In the genomic region with DNA sequence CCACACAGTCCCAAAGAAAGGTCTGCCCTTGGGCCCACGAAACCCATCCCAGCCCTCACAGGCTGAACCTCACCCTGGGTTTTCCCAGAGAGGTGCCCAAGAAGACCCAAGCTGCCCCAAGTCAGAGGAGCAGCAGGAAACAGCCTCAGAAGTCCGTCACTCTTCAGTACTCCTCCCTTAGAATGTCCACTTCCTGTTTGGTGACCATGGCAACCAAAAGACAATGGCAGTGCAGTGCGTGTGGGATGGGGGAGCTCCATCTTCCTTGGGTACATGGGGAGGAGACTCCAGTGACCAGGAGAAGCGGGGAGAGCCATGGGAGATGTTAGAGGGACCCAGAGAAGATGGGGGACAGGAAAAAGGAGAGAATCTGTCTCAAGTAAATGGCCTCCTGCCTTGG, we compare ENCODE assay signal across 8 cellular contexts. TPM values are rescaled to one million over a fixed set of nuclear protein-coding genes. Genes with fewer than 3 reads are reported as not detected.
DNase-seq lines count a peak whose midpoint lies in the region; ATAC-seq, FAIRE-seq and TF ChIP-seq lines count a peak whose summit lies in the region.
"Had no signal": no experiment of that assay in that cellular context is flagged by ENCODE, and none has a peak within 500 bp of the region (broad histone marks: within the 10 kb centered on the region; RNA-seq: fewer than 3 reads in every experiment).

No MANE protein-coding gene starts in this region.

- FAIRE-seq in frontal cortex (lab: Jason Lieb, UNC), result no peak

- peak; percentile 30 for ATAC-seq in central memory CD8-positive, alpha-beta T cell (replicated peaks; ENCODE audit: extremely low read depth, poor library complexity, severe bottlenecking)
- peak; percentile 15 to 17 for ATAC-seq in naive B cell (ENCODE audit: low read depth in 2 of 2)

- H3K4me3 Mint-ChIP-seq in central memory CD8-positive, alpha-beta T cell, result peak overlapping the region; percentile 45
- H3K4me3 Mint-ChIP-seq in naive B cell, result no peak overlapping the region

- H3K27ac Mint-ChIP-seq in central memory CD8-positive, alpha-beta T cell (ENCODE audit: low read depth), result peak overlapping the region; percentile 95
- H3K27ac Mint-ChIP-seq in naive B cell, result peak overlapping the region; percentile 67 to 97 (median 92)

- H4K20me1 ChIP-seq in MM.1S (ENCODE audit: insufficient read depth, low read length), result peaks cover 4% of the 10 kb centered on the region; the same call in 1 of the 2 replicates

- no peaks in the 10 kb centered on the region for H3K9me3 Mint-ChIP-seq in central memory CD8-positive, alpha-beta T cell
- H3K9me3 Mint-ChIP-seq in naive B cell, result peaks cover 0 to 2% (median 0%) of the 10 kb centered on the region in 7 donors

- no peaks in the 10 kb centered on the region for H3K27me3 Mint-ChIP-seq in central memory CD8-positive, alpha-beta T cell
- H3K27me3 Mint-ChIP-seq in naive B cell, result no peaks in the 10 kb centered on the region

- peaks cover 10% of the 10 kb centered on the region; the same call in 1 of the 2 replicates for H3K36me3 ChIP-seq in MM.1S (replicated peaks; ENCODE audit: insufficient read depth, low read length)
- no peaks in the 10 kb centered on the region for H3K36me3 ChIP-seq in BE2C

- H3K4me1 ChIP-seq in MM.1S (ENCODE audit: low read length) (peaks cover 61% of the 10 kb centered on the region), BE2C (no peaks in the 10 kb centered on the region)

- H2AFZ ChIP-seq in MM.1S (ENCODE audit: low read length), result no peak overlapping the region

- peaks cover 83% of the 10 kb centered on the region for H3K79me2 ChIP-seq in MM.1S (ENCODE audit: low read length)

- H3K9me2 ChIP-seq in MM.1S (replicated peaks; ENCODE audit: insufficient read depth, low read length), result no peaks in the 10 kb centered on the region

- no peak overlapping the region for H3K9ac ChIP-seq in MM.1S (ENCODE audit: low read length)

- H3F3A ChIP-seq in MM.1S (ENCODE audit: insufficient read depth, low read length), result peaks cover 49% of the 10 kb centered on the region

- H3K4me3 ChIP-seq in MM.1S (ENCODE audit: low read length) (no peak overlapping the region), BE2C (ENCODE audit: low read depth, low read length) (no peak overlapping the region)

- H3K27me3 ChIP-seq in MM.1S (replicated peaks; ENCODE audit: insufficient read depth, low read length) (no peaks in the 10 kb centered on the region), BE2C (no peaks in the 10 kb centered on the region)

- peaks cover 64% of the 10 kb centered on the region for H3K4me1 Mint-ChIP-seq in central memory CD8-positive, alpha-beta T cell
- H3K4me1 Mint-ChIP-seq in naive B cell, result peaks cover 45 to 67% (median 48%) of the 10 kb centered on the region in 3 donors

- TF ChIP-seq CTCF in MM.1S (IDR thresholded peaks at IDR 0.05; ENCODE audit: low read length) (no peak), BE2C (IDR thresholded peaks at IDR 0.05; ENCODE audit: low read depth, low read length) (no peak)

- peak overlapping the region; percentile 29; the same call in 1 of the 2 replicates for H3K27ac ChIP-seq in MM.1S (ENCODE audit: low read length)

- H3K4me2 ChIP-seq in MM.1S (ENCODE audit: low read depth, low read length), result no peak overlapping the region

- peaks cover 63% of the 10 kb centered on the region for H3K36me3 Mint-ChIP-seq in central memory CD8-positive, alpha-beta T cell (ENCODE audit: insufficient read depth)
- peaks cover 8 to 22% of the 10 kb centered on the region in 2 donors for H3K36me3 Mint-ChIP-seq in naive B cell

- DNase-seq in DMS53 (lab: John Stamatoyannopoulos, UW) (peak; percentile 95), MM.1S (no peak), naive B cell (no peak), frontal cortex (ENCODE audit: low spot score in 2 of 2) (no peak), BE2C (no peak), retina (no peak)
- no peak for DNase-seq in central memory CD8-positive, alpha-beta T cell (ENCODE audit: low spot score in 2 of 2)
- DNase-seq: NCI-H1930 had no signal

- no peaks in the 10 kb centered on the region for H3K9me3 ChIP-seq in MM.1S (replicated peaks; ENCODE audit: insufficient read depth, low read length)
- H3K9me3 ChIP-seq in BE2C, result no peaks in the 10 kb centered on the region

RNA-seq across cellular contexts. Expression of gene SELPLG, which starts 11.3 kb away (rescaled TPM):
- 10 to 100 TPM; 28.4 to 56.4 (median 36.0) TPM for polyA plus RNA-seq in naive B cell (ENCODE audit: low read depth in 6 of 6)
- total RNA-seq in frontal cortex, result 1.2 TPM
- 1.4 TPM for polyA plus RNA-seq in BE2C (2012; ENCODE audit: insufficient read depth, insufficient read length, low read depth)

RNA-seq across cellular contexts. Expression of gene TMEM119, which starts 24.5 kb away (rescaled TPM):
- polyA plus RNA-seq in naive B cell (ENCODE audit: low read depth in 6 of 6), result not detected
- total RNA-seq in frontal cortex, result 0.82 TPM
- 10.9 TPM for polyA plus RNA-seq in BE2C (2012; ENCODE audit: insufficient read depth, insufficient read length, low read depth)
